23 cellular contexts compared by ENCODE assay signal in the genomic region with DNA sequence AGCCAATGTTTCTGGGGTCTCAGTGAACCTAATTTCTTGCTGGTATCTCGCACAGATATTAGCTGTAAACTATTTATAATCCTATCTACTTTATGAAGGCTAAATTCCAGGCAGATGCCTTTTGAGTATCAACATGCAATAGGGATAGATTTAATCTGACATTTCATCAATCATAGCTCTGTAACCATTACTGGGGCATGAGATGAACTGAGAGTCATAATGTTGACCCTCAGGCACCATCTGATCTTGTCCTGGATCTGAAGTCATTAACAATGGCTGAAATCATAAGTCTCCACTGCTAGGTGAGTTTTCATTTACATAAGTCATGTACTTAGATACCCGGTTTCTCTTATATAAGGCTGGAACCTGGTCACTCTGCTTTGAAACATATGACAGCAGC. TPM values are rescaled to one million over a fixed set of nuclear protein-coding genes. Genes with fewer than 3 reads are reported as not detected.
DNase-seq lines count a peak whose midpoint lies in the region; ATAC-seq and TF ChIP-seq lines count a peak whose summit lies in the region.
"Had no signal": no experiment of that assay in that cellular context is flagged by ENCODE, and none has a peak within 500 bp of the region (broad histone marks: within the 10 kb centered on the region; RNA-seq: fewer than 3 reads in every experiment).

No MANE protein-coding gene starts in this region.

- H3K9me2 ChIP-seq in SK-N-SH = no peaks in the 10 kb centered on the region

- H2BK5ac ChIP-seq in trophoblast cell (ENCODE audit: low read depth, low read length, poor library complexity) = no peak overlapping the region

- H4K20me1 ChIP-seq in SK-N-SH (ENCODE audit: insufficient read depth) = no peaks in the 10 kb centered on the region
- H4K20me1 ChIP-seq: BLaER1 had no signal

- no peak overlapping the region for H2BK120ac ChIP-seq in trophoblast cell (ENCODE audit: insufficient read depth, low read length, poor library complexity)

- H3K79me2 ChIP-seq in SK-N-SH (ENCODE audit: insufficient read depth) = no peaks in the 10 kb centered on the region
- no peaks in the 10 kb centered on the region for H3K79me2 ChIP-seq in trophoblast cell (ENCODE audit: control insufficient read depth, insufficient read depth, low read length, poor library complexity)

- H3K36me3 ChIP-seq in SK-N-SH (replicated peaks in 1 of 2; ENCODE audit: control insufficient read depth in 1 of 2, insufficient read depth in 2 of 2, low read length in 1 of 2) (no peaks in the 10 kb centered on the region), trophoblast cell (ENCODE audit: control insufficient read depth in 1 of 2, insufficient read depth in 2 of 2, low read length in 2 of 2) (no peaks in the 10 kb centered on the region)
- H3K36me3 ChIP-seq: BLaER1 had no signal

- no peak overlapping the region for H3K4me2 ChIP-seq in SK-N-SH
- H3K4me2 ChIP-seq in trophoblast cell (ENCODE audit: low read length) = no peak overlapping the region
- H3K4me2 ChIP-seq: A549, BLaER1 had no signal

- WGBS in SK-N-SH (ENCODE audit: low lambda C conversion rate) = 30% methylated on average over 2 of the region's 2 CpGs
- no CpG with 5 or more reads among the region's 2 CpGs for WGBS in trophoblast cell (ENCODE audit: extremely low coverage, insufficient coverage, insufficient read length)

- no peak overlapping the region; a peak in 1 of 4 replicates for H3K27ac ChIP-seq in SK-N-SH (ENCODE audit: low read depth in 2 of 2, low read length in 1 of 2)
- H3K27ac ChIP-seq in trophoblast cell (ENCODE audit: low read depth, low read length) = no peak overlapping the region
- H3K27ac ChIP-seq: 22Rv1, A549, BLaER1 had no signal

- no peak overlapping the region for H3K23ac ChIP-seq in trophoblast cell (ENCODE audit: low read length)

- H4K91ac ChIP-seq in trophoblast cell (ENCODE audit: low read depth, low read length) = no peak overlapping the region

- no peaks in the 10 kb centered on the region for H3F3A ChIP-seq in SK-N-SH (replicated peaks; ENCODE audit: insufficient read depth)

- no peak overlapping the region for H4K12ac ChIP-seq in trophoblast cell (ENCODE audit: low read depth, low read length)

- H3K4me1 ChIP-seq in SK-N-SH (ENCODE audit: control insufficient read depth in 1 of 2, insufficient read depth in 2 of 2, low read depth in 1 of 2, low read length in 1 of 2) (peaks cover 0 to 11% of the 10 kb centered on the region in 2 experiments; a peak in 2 of 4 replicates), trophoblast cell (ENCODE audit: control insufficient read depth in 1 of 2, insufficient read depth in 2 of 2, low read length in 2 of 2) (no peaks in the 10 kb centered on the region)
- H3K4me1 ChIP-seq: A549, BLaER1 had no signal

- H2AFZ ChIP-seq in SK-N-SH (ENCODE audit: low read depth) (no peak overlapping the region), trophoblast cell (ENCODE audit: insufficient read depth, low read length, poor library complexity) (no peak overlapping the region)

- no peak overlapping the region for H4K8ac ChIP-seq in trophoblast cell (ENCODE audit: low read depth, low read length)

- H2BK12ac ChIP-seq in trophoblast cell (ENCODE audit: low read length) = no peak overlapping the region

- ATAC-seq in SK-N-SH treated with all-trans-retinoic acid at 6 μM for 48 hours (no peak), HG02973 (IDR thresholded peaks at IDR 0.05; ENCODE audit: unreplicated experiment) (no peak)
- ATAC-seq: A549, GM12878 had no signal

- no peak overlapping the region for H3K4ac ChIP-seq in trophoblast cell (ENCODE audit: low read depth, low read length)

- H3K9ac ChIP-seq in SK-N-SH = no peak overlapping the region
- H3K9ac ChIP-seq in trophoblast cell (ENCODE audit: low read length) = no peak overlapping the region
- H3K9ac ChIP-seq: BLaER1 had no signal

- no peak overlapping the region for H3K4me3 ChIP-seq in SK-N-SH (ENCODE audit: low read depth in 2 of 2, low read length in 1 of 2)
- no peak overlapping the region for H3K4me3 ChIP-seq in trophoblast cell (ENCODE audit: low read depth, low read length)
- H3K4me3 ChIP-seq: A549, BLaER1, GM12878 had no signal

- H3K9me3 ChIP-seq in SK-N-SH = no peaks in the 10 kb centered on the region
- H3K9me3 ChIP-seq in trophoblast cell (ENCODE audit: insufficient read depth, low read depth, low read length) = peaks cover 2% of the 10 kb centered on the region
- H3K9me3 ChIP-seq: A549 had no signal

- H3K18ac ChIP-seq in trophoblast cell (ENCODE audit: low read length) = no peak overlapping the region

- peak; percentile 41 for DNase-seq in SK-N-SH
- DNase-seq in SK-N-DZ (ENCODE audit: low spot score) = peak; percentile 59
- DNase-seq in trophoblast cell = peak; percentile 6 to 10
- DNase-seq in stimulated activated CD8-positive, alpha-beta memory T cell treated with anti-CD3 and anti-CD28 coated beads, Interleukin-4, amount 100 ng/mL, for 48 hours = no peak
- DNase-seq: AML-193; C1 segment of cervical spinal cord; CD4-positive, alpha-beta memory T cell; CD4-positive, CD25-positive, alpha-beta regulatory T cell; CD8-positive, alpha-beta memory T cell; COR-L47; DMS 273 treated with DMSO at 0.1 percent for 48 hours; DMS153; DMS53; DMS79; DND-41; EL; GDM1 had no signal

- peak in 1 of 2 experiments; percentile 64; a peak in 2 of 4 replicates for TF ChIP-seq EP300 in SK-N-SH (IDR thresholded peaks at IDR 0.05; ENCODE audit: borderline replicate concordance in 1 of 2, low read depth in 1 of 2, low read length in 1 of 2)

- no peak overlapping the region for H2AK5ac ChIP-seq in trophoblast cell (ENCODE audit: low read length)

- no peaks in the 10 kb centered on the region for H3K79me1 ChIP-seq in trophoblast cell (ENCODE audit: low read length)

- CTCF ChIA-PET in SK-N-SH (lab: Yijun Ruan, JAX) = interaction anchor here (1.3 kb wide), 1 partner anchor 44 kb away, joined by 3 read pairs; no protein-coding TSS in a partner anchor

- no peak for TF ChIP-seq CTCF in SK-N-SH (IDR thresholded peaks at IDR 0.05)

- POLR2A ChIA-PET in SK-N-SH (lab: Yijun Ruan, JAX) = no interaction called here

- no peaks in the 10 kb centered on the region for H3K27me3 ChIP-seq in SK-N-SH (ENCODE audit: insufficient read depth)
- H3K27me3 ChIP-seq in trophoblast cell (ENCODE audit: insufficient read depth, low read length) = no peaks in the 10 kb centered on the region
- H3K27me3 ChIP-seq: BLaER1 had no signal

- no peak for TF ChIP-seq RAD21 in SK-N-SH (IDR thresholded peaks at IDR 0.05; ENCODE audit: low read length)

- H3K14ac ChIP-seq in trophoblast cell (ENCODE audit: low read length) = no peak overlapping the region

TF ChIP-seq in SK-N-SH, 30 proteins besides CTCF, POLR2A, EP300 and RAD21:
- TF ChIP-seq RCOR1 (IDR thresholded peaks at IDR 0.05; ENCODE audit: low read length) = peak; percentile 61; the same call in 1 of the 2 replicates
- TF ChIP-seq JUND (IDR thresholded peaks at IDR 0.05) = no peak
- peak; percentile 71 for TF ChIP-seq GATA2 (CRISPR knock-in tag; IDR thresholded peaks at IDR 0.05)

TF ChIP-seq in SK-N-SH treated with all-trans-retinoic acid at 6 μM for 48 hours, 23 proteins besides CTCF, POLR2A, EP300 and RAD21 (continues in another document):
- TF ChIP-seq BACH2 (CRISPR knock-in tag; IDR thresholded peaks at IDR 0.05; ENCODE audit: borderline replicate concordance) (no peak), ZFP30 (CRISPR knock-in tag; IDR thresholded peaks at IDR 0.05) (no peak), ESRRG (CRISPR knock-in tag; IDR thresholded peaks at IDR 0.05) (no peak), PPARA (CRISPR knock-in tag; IDR thresholded peaks at IDR 0.05; ENCODE audit: borderline replicate concordance) (no peak), GLIS3 (CRISPR knock-in tag; IDR thresholded peaks at IDR 0.05) (no peak), ZNF8 (CRISPR knock-in tag; IDR thresholded peaks at IDR 0.05) (no peak), RARB (CRISPR knock-in tag; IDR thresholded peaks at IDR 0.05) (no peak), ISL1 (CRISPR knock-in tag; IDR thresholded peaks at IDR 0.05) (no peak), SNAI2 (CRISPR knock-in tag; IDR thresholded peaks at IDR 0.05) (no peak)
- TF ChIP-seq, protein P1, sequence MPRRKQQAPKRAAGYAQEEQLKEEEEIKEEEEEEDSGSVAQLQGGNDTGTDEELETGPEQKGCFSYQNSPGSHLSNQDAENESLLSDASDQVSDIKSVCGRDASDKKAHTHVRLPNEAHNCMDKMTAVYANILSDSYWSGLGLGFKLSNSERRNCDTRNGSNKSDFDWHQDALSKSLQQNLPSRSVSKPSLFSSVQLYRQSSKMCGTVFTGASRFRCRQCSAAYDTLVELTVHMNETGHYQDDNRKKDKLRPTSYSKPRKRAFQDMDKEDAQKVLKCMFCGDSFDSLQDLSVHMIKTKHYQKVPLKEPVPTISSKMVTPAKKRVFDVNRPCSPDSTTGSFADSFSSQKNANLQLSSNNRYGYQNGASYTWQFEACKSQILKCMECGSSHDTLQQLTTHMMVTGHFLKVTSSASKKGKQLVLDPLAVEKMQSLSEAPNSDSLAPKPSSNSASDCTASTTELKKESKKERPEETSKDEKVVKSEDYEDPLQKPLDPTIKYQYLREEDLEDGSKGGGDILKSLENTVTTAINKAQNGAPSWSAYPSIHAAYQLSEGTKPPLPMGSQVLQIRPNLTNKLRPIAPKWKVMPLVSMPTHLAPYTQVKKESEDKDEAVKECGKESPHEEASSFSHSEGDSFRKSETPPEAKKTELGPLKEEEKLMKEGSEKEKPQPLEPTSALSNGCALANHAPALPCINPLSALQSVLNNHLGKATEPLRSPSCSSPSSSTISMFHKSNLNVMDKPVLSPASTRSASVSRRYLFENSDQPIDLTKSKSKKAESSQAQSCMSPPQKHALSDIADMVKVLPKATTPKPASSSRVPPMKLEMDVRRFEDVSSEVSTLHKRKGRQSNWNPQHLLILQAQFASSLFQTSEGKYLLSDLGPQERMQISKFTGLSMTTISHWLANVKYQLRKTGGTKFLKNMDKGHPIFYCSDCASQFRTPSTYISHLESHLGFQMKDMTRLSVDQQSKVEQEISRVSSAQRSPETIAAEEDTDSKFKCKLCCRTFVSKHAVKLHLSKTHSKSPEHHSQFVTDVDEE (CRISPR knock-in tag; IDR thresholded peaks at IDR 0.05) = no peak

RNA-seq across cellular contexts. Expression of gene PMFBP1, which starts 3.6 kb away (rescaled TPM):
- 0.16 and 0.21 TPM in 2 replicates for polyA plus RNA-seq in SK-N-SH (2012; rRNA removed)
- 0.05 and 0.10 TPM in 2 replicates for polyA plus RNA-seq in SK-N-SH (2012; cell fraction: cytosol; rRNA removed)
- polyA plus RNA-seq in SK-N-SH (2012; cell fraction: nucleus; rRNA removed) = 0.68 and 0.79 TPM in 2 replicates
- polyA plus RNA-seq in SK-N-DZ (2014; cell fraction: cytosol; rRNA removed) = 0.02 and 0.06 TPM in 2 replicates
- 0.88 and 6.6 TPM in 2 replicates for polyA plus RNA-seq in SK-N-DZ (2014; cell fraction: nucleus; rRNA removed)
- polyA plus RNA-seq in trophoblast cell (2013) = 0.76 and 1.00 TPM in 2 replicates
- polyA plus RNA-seq: CD4-positive, alpha-beta memory T cell; CD4-positive, CD25-positive, alpha-beta regulatory T cell had no signal
